In the genomic region with DNA sequence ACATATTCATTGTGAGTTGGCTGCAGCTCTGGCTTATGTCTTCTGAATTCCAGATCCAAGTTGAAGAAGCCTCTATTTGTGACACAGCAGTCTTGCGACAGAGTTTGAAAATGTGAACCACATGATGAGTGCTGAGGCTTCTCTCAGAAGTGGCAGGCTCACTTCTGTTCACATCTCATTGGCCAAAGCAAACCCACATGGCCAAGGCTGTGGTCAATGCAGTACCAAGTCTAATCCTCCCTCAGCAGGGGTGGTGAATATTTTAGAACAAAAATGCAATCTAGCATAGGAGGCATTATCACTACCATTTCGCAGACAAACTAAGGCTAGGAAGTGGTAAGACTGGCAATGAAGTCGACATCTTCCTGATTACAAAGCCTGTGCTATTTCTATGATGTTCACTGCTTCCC, we compare ENCODE assay signal across 1 cellular context.
TF ChIP-seq lines count a peak whose summit lies in the region.

No MANE protein-coding gene starts in this region.

TF ChIP-seq in K562, 482 proteins besides CTCF, POLR2A, EP300 and RAD21 (continued from another document and continues in another):
- TF ChIP-seq, protein P1, sequence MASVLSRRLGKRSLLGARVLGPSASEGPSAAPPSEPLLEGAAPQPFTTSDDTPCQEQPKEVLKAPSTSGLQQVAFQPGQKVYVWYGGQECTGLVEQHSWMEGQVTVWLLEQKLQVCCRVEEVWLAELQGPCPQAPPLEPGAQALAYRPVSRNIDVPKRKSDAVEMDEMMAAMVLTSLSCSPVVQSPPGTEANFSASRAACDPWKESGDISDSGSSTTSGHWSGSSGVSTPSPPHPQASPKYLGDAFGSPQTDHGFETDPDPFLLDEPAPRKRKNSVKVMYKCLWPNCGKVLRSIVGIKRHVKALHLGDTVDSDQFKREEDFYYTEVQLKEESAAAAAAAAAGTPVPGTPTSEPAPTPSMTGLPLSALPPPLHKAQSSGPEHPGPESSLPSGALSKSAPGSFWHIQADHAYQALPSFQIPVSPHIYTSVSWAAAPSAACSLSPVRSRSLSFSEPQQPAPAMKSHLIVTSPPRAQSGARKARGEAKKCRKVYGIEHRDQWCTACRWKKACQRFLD (CRISPR knock-in tag; IDR thresholded peaks at IDR 0.05), result peak; percentile 71
- TF ChIP-seq ZNF354B (CRISPR knock-in tag; IDR thresholded peaks at IDR 0.05) (no peak), ETS1 (conservative IDR thresholded peaks at IDR 0.05; ENCODE audit: control insufficient read depth, low read depth, low read length) (no peak), CGGBP1 (CRISPR knock-in tag; IDR thresholded peaks at IDR 0.05) (no peak), NFE2L1 (tag; IDR thresholded peaks at IDR 0.05; ENCODE audit: borderline replicate concordance, low read depth) (no peak), KLF1 (tag; IDR thresholded peaks at IDR 0.05) (no peak), SMAD1 (IDR thresholded peaks at IDR 0.05; ENCODE audit: low read depth, low read length, partially characterized antibody) (no peak), NR2C2 (CRISPR knock-in tag; IDR thresholded peaks at IDR 0.05) (no peak), NR2C2 (tag; IDR thresholded peaks at IDR 0.05) (peak; percentile 29; the same call in 1 of the 2 replicates), DACH1 (IDR thresholded peaks at IDR 0.05; ENCODE audit: partially characterized antibody) (no peak), ELF2 (CRISPR knock-in tag; IDR thresholded peaks at IDR 0.05) (no peak), ZC3H4 (CRISPR knock-in tag; IDR thresholded peaks at IDR 0.05; ENCODE audit: borderline replicate concordance) (no peak), PTBP1 (IDR thresholded peaks at IDR 0.05; ENCODE audit: low read depth, low read length) (no peak), KDM2B (CRISPR knock-in tag; IDR thresholded peaks at IDR 0.05) (no peak), SIRT6 (IDR thresholded peaks at IDR 0.05; ENCODE audit: low read depth, low read length) (no peak), CCNT2 (IDR thresholded peaks at IDR 0.05; ENCODE audit: borderline replicate concordance, extremely low read depth, insufficient read length, low read depth, low read length) (no peak), ZNF134 (CRISPR knock-in tag; conservative IDR thresholded peaks at IDR 0.05) (0 out of 2 replicates have a peak, but pooled peaks have one; percentile 17), CEBPB (tag; IDR thresholded peaks at IDR 0.05) (peak; percentile 92), ZNF639 (CRISPR knock-in tag; conservative IDR thresholded peaks at IDR 0.05 in 1 of 2, IDR thresholded peaks at IDR 0.05 in 1 of 2) (peak in 1 of 2 experiments; percentile 45; a peak in 1 of 4 replicates), DMBX1 (CRISPR knock-in tag; IDR thresholded peaks at IDR 0.05; ENCODE audit: borderline replicate concordance) (peak; percentile 48; the same call in 1 of the 2 replicates), CBX3 (IDR thresholded peaks at IDR 0.05; ENCODE audit: borderline replicate concordance in 1 of 2, low read length in 2 of 2) (no peak), ZFPM2 (CRISPR knock-in tag; IDR thresholded peaks at IDR 0.05) (no peak), XRCC5 (IDR thresholded peaks at IDR 0.05; ENCODE audit: low read depth, low read length) (no peak), CEBPG (CRISPR knock-in tag; IDR thresholded peaks at IDR 0.05) (no peak), CEBPG (tag; conservative IDR thresholded peaks at IDR 0.05 in 1 of 2, IDR thresholded peaks at IDR 0.05 in 1 of 2) (peak in 1 of 2 experiments; percentile 89; a peak in 3 of 4 replicates), RAD51 (IDR thresholded peaks at IDR 0.05; ENCODE audit: borderline replicate concordance, low read depth) (0 out of 2 replicates have a peak, but pooled peaks have one; percentile 15), SMARCC2 (IDR thresholded peaks at IDR 0.05; ENCODE audit: low read depth) (no peak), ILF3 (IDR thresholded peaks at IDR 0.05; ENCODE audit: borderline replicate concordance) (no peak), GABPB2 (CRISPR knock-in tag; conservative IDR thresholded peaks at IDR 0.05) (no peak), ESRRB (CRISPR knock-in tag; IDR thresholded peaks at IDR 0.05; ENCODE audit: borderline replicate concordance) (no peak), SMC3 (conservative IDR thresholded peaks at IDR 0.05; ENCODE audit: insufficient read depth, low read depth, low read length) (no peak), ZFX (CRISPR knock-in tag; IDR thresholded peaks at IDR 0.05) (no peak), PTTG1 (tag; IDR thresholded peaks at IDR 0.05; ENCODE audit: low read depth) (no peak), ZNF184 (CRISPR knock-in tag; IDR thresholded peaks at IDR 0.05) (no peak), L3MBTL2 (IDR thresholded peaks at IDR 0.05) (peak; percentile 41; the same call in 1 of the 2 replicates), YY1 (IDR thresholded peaks at IDR 0.05; ENCODE audit: borderline replicate concordance in 1 of 3, control insufficient read depth in 1 of 3, extremely low read depth in 1 of 3, insufficient read depth in 3 of 3, insufficient read length in 1 of 3, insufficient replicate concordance in 2 of 3, low read depth in 1 of 3, low read length in 2 of 3) (no peak), PYGO2 (tag; IDR thresholded peaks at IDR 0.05) (no peak), BCL6 (CRISPR knock-in tag; IDR thresholded peaks at IDR 0.05) (peak; percentile 66; the same call in 1 of the 2 replicates), CBFB (CRISPR knock-in tag; IDR thresholded peaks at IDR 0.05) (no peak)
- TF ChIP-seq, protein P2, sequence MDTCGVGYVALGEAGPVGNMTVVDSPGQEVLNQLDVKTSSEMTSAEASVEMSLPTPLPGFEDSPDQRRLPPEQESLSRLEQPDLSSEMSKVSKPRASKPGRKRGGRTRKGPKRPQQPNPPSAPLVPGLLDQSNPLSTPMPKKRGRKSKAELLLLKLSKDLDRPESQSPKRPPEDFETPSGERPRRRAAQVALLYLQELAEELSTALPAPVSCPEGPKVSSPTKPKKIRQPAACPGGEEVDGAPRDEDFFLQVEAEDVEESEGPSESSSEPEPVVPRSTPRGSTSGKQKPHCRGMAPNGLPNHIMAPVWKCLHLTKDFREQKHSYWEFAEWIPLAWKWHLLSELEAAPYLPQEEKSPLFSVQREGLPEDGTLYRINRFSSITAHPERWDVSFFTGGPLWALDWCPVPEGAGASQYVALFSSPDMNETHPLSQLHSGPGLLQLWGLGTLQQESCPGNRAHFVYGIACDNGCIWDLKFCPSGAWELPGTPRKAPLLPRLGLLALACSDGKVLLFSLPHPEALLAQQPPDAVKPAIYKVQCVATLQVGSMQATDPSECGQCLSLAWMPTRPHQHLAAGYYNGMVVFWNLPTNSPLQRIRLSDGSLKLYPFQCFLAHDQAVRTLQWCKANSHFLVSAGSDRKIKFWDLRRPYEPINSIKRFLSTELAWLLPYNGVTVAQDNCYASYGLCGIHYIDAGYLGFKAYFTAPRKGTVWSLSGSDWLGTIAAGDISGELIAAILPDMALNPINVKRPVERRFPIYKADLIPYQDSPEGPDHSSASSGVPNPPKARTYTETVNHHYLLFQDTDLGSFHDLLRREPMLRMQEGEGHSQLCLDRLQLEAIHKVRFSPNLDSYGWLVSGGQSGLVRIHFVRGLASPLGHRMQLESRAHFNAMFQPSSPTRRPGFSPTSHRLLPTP (IDR thresholded peaks at IDR 0.05; ENCODE audit: borderline replicate concordance, extremely low read depth, insufficient read length), result no peak
- TF ChIP-seq, protein P3, sequence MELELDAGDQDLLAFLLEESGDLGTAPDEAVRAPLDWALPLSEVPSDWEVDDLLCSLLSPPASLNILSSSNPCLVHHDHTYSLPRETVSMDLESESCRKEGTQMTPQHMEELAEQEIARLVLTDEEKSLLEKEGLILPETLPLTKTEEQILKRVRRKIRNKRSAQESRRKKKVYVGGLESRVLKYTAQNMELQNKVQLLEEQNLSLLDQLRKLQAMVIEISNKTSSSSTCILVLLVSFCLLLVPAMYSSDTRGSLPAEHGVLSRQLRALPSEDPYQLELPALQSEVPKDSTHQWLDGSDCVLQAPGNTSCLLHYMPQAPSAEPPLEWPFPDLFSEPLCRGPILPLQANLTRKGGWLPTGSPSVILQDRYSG (tag; conservative IDR thresholded peaks at IDR 0.05; ENCODE audit: low read depth), result 0 out of 2 replicates have a peak, but pooled peaks have one; percentile 47
- TF ChIP-seq, protein P4, sequence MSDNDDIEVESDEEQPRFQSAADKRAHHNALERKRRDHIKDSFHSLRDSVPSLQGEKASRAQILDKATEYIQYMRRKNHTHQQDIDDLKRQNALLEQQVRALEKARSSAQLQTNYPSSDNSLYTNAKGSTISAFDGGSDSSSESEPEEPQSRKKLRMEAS (CRISPR knock-in tag; IDR thresholded peaks at IDR 0.05), result no peak
- TF ChIP-seq, protein P5, sequence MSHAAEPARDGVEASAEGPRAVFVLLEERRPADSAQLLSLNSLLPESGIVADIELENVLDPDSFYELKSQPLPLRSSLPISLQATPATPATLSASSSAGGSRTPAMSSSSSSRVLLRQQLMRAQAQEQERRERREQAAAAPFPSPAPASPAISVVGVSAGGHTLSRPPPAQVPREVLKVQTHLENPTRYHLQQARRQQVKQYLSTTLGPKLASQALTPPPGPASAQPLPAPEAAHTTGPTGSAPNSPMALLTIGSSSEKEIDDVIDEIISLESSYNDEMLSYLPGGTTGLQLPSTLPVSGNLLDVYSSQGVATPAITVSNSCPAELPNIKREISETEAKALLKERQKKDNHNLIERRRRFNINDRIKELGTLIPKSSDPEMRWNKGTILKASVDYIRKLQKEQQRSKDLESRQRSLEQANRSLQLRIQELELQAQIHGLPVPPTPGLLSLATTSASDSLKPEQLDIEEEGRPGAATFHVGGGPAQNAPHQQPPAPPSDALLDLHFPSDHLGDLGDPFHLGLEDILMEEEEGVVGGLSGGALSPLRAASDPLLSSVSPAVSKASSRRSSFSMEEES (CRISPR knock-in tag; IDR thresholded peaks at IDR 0.05), result no peak
- TF ChIP-seq, protein P6, sequence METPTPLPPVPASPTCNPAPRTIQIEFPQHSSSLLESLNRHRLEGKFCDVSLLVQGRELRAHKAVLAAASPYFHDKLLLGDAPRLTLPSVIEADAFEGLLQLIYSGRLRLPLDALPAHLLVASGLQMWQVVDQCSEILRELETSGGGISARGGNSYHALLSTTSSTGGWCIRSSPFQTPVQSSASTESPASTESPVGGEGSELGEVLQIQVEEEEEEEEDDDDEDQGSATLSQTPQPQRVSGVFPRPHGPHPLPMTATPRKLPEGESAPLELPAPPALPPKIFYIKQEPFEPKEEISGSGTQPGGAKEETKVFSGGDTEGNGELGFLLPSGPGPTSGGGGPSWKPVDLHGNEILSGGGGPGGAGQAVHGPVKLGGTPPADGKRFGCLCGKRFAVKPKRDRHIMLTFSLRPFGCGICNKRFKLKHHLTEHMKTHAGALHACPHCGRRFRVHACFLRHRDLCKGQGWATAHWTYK (CRISPR knock-in tag; IDR thresholded peaks at IDR 0.05), result no peak
- TF ChIP-seq, protein P7, sequence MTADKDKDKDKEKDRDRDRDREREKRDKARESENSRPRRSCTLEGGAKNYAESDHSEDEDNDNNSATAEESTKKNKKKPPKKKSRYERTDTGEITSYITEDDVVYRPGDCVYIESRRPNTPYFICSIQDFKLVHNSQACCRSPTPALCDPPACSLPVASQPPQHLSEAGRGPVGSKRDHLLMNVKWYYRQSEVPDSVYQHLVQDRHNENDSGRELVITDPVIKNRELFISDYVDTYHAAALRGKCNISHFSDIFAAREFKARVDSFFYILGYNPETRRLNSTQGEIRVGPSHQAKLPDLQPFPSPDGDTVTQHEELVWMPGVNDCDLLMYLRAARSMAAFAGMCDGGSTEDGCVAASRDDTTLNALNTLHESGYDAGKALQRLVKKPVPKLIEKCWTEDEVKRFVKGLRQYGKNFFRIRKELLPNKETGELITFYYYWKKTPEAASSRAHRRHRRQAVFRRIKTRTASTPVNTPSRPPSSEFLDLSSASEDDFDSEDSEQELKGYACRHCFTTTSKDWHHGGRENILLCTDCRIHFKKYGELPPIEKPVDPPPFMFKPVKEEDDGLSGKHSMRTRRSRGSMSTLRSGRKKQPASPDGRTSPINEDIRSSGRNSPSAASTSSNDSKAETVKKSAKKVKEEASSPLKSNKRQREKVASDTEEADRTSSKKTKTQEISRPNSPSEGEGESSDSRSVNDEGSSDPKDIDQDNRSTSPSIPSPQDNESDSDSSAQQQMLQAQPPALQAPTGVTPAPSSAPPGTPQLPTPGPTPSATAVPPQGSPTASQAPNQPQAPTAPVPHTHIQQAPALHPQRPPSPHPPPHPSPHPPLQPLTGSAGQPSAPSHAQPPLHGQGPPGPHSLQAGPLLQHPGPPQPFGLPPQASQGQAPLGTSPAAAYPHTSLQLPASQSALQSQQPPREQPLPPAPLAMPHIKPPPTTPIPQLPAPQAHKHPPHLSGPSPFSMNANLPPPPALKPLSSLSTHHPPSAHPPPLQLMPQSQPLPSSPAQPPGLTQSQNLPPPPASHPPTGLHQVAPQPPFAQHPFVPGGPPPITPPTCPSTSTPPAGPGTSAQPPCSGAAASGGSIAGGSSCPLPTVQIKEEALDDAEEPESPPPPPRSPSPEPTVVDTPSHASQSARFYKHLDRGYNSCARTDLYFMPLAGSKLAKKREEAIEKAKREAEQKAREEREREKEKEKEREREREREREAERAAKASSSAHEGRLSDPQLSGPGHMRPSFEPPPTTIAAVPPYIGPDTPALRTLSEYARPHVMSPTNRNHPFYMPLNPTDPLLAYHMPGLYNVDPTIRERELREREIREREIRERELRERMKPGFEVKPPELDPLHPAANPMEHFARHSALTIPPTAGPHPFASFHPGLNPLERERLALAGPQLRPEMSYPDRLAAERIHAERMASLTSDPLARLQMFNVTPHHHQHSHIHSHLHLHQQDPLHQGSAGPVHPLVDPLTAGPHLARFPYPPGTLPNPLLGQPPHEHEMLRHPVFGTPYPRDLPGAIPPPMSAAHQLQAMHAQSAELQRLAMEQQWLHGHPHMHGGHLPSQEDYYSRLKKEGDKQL (CRISPR knock-in tag; IDR thresholded peaks at IDR 0.05; ENCODE audit: borderline replicate concordance), result no peak
